Comparison of ENCODE assay signal across 1 cellular context in the genomic region with DNA sequence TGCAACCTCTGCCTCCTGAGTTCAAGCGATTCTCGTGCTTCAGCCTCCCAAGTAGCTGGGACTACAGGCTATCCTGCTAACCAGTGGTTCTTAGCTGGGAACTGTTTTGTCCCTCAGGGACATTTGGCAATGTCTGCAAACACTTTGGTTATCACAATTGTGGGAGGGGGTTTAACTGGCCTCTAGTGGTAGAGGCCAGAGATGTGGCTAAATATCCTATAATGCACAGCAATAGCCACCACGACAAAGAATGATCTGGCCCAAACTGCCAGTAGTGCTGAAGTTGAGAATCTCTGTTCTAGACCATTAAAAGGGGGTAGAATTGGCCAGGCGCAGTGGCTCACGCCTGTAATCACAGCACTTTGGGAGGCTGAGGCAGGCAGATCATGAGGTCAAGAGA.
TF ChIP-seq lines count a peak whose summit lies in the region.

No MANE protein-coding gene starts in this region.

TF ChIP-seq in HepG2, 621 proteins besides CTCF, POLR2A, EP300 and RAD21:
- TF ChIP-seq RBM22 (optimal IDR thresholded peaks at IDR 0.05; ENCODE audit: low read length) (peak; percentile 20), ZMYM3 (CRISPR knock-in tag; IDR thresholded peaks at IDR 0.05) (0 out of 2 replicates have a peak, but pooled peaks have one; percentile 35), MAFK (conservative IDR thresholded peaks at IDR 0.05 in 1 of 2, IDR thresholded peaks at IDR 0.05 in 1 of 2; ENCODE audit: low read length in 2 of 2) (no peak), ZNF768 (CRISPR knock-in tag; IDR thresholded peaks at IDR 0.05) (peak; percentile 83; the same call in 1 of the 2 replicates), TCF12 (IDR thresholded peaks at IDR 0.05) (no peak), TCF12 (CRISPR knock-in tag; IDR thresholded peaks at IDR 0.05) (no peak)
- TF ChIP-seq, protein P1, sequence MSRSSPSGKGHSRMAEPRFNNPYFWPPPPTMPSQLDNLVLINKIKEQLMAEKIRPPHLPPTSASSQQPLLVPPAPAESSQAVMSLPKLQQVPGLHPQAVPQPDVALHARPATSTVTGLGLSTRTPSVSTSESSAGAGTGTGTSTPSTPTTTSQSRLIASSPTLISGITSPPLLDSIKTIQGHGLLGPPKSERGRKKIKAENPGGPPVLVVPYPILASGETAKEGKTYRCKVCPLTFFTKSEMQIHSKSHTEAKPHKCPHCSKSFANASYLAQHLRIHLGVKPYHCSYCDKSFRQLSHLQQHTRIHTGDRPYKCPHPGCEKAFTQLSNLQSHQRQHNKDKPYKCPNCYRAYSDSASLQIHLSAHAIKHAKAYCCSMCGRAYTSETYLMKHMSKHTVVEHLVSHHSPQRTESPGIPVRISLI (CRISPR knock-in tag; IDR thresholded peaks at IDR 0.05; ENCODE audit: borderline replicate concordance): 0 out of 2 replicates have a peak, but pooled peaks have one; percentile 13
- TF ChIP-seq, protein P2, sequence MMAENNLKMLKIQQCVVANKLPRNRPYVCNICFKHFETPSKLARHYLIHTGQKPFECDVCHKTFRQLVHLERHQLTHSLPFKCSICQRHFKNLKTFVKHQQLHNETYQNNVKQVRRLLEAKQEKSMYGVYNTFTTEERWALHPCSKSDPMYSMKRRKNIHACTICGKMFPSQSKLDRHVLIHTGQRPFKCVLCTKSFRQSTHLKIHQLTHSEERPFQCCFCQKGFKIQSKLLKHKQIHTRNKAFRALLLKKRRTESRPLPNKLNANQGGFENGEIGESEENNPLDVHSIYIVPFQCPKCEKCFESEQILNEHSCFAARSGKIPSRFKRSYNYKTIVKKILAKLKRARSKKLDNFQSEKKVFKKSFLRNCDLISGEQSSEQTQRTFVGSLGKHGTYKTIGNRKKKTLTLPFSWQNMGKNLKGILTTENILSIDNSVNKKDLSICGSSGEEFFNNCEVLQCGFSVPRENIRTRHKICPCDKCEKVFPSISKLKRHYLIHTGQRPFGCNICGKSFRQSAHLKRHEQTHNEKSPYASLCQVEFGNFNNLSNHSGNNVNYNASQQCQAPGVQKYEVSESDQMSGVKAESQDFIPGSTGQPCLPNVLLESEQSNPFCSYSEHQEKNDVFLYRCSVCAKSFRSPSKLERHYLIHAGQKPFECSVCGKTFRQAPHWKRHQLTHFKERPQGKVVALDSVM (CRISPR knock-in tag; IDR thresholded peaks at IDR 0.05): peak; percentile 81
